Comparison of ENCODE assay signal across 1 cellular context in the genomic region with DNA sequence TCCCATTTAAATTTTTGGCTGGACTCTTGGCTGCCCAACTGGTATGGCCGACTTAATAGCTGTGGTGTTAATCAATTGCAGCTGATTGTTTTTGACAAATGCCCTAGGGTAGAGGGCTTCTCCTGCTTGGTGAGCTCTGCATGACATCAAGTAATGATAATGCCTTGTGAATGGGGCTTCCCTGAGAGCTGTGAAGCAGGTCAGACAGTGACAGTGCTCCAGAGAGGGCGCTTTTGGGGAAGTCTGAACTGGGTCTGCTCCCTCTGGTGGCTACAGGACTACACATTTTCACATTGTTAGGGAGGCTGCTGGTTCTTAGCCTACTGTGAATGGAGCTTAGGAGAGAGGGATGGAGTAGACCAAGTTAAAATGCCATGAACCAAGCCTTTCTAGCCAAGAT.
TF ChIP-seq lines count a peak whose summit lies in the region.

No MANE protein-coding gene starts in this region.

TF ChIP-seq in HepG2, 621 proteins besides CTCF, POLR2A, EP300 and RAD21 (continued from another document):
- TF ChIP-seq ZNF142 (CRISPR knock-in tag; IDR thresholded peaks at IDR 0.05) (peak; percentile 99), JUN (CRISPR knock-in tag; IDR thresholded peaks at IDR 0.05) (no peak), XRCC5 (optimal IDR thresholded peaks at IDR 0.05; ENCODE audit: low read length) (peak; percentile 77), STAG1 (CRISPR knock-in tag; IDR thresholded peaks at IDR 0.05) (peak; percentile 44), ZFP36 (IDR thresholded peaks at IDR 0.05; ENCODE audit: borderline replicate concordance, low read depth, low read length, partially characterized antibody) (no peak)
- TF ChIP-seq, protein P1, sequence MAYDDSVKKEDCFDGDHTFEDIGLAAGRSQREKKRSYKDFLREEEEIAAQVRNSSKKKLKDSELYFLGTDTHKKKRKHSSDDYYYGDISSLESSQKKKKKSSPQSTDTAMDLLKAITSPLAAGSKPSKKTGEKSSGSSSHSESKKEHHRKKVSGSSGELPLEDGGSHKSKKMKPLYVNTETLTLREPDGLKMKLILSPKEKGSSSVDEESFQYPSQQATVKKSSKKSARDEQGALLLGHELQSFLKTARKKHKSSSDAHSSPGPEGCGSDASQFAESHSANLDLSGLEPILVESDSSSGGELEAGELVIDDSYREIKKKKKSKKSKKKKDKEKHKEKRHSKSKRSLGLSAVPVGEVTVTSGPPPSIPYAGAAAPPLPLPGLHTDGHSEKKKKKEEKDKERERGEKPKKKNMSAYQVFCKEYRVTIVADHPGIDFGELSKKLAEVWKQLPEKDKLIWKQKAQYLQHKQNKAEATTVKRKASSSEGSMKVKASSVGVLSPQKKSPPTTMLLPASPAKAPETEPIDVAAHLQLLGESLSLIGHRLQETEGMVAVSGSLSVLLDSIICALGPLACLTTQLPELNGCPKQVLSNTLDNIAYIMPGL (CRISPR knock-in tag; IDR thresholded peaks at IDR 0.05; ENCODE audit: borderline replicate concordance in 1 of 2, low read depth in 1 of 2): peak in 1 of 2 experiments; percentile 32; a peak in 1 of 4 replicates
- TF ChIP-seq, protein P2, sequence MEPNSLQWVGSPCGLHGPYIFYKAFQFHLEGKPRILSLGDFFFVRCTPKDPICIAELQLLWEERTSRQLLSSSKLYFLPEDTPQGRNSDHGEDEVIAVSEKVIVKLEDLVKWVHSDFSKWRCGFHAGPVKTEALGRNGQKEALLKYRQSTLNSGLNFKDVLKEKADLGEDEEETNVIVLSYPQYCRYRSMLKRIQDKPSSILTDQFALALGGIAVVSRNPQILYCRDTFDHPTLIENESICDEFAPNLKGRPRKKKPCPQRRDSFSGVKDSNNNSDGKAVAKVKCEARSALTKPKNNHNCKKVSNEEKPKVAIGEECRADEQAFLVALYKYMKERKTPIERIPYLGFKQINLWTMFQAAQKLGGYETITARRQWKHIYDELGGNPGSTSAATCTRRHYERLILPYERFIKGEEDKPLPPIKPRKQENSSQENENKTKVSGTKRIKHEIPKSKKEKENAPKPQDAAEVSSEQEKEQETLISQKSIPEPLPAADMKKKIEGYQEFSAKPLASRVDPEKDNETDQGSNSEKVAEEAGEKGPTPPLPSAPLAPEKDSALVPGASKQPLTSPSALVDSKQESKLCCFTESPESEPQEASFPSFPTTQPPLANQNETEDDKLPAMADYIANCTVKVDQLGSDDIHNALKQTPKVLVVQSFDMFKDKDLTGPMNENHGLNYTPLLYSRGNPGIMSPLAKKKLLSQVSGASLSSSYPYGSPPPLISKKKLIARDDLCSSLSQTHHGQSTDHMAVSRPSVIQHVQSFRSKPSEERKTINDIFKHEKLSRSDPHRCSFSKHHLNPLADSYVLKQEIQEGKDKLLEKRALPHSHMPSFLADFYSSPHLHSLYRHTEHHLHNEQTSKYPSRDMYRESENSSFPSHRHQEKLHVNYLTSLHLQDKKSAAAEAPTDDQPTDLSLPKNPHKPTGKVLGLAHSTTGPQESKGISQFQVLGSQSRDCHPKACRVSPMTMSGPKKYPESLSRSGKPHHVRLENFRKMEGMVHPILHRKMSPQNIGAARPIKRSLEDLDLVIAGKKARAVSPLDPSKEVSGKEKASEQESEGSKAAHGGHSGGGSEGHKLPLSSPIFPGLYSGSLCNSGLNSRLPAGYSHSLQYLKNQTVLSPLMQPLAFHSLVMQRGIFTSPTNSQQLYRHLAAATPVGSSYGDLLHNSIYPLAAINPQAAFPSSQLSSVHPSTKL (CRISPR knock-in tag; IDR thresholded peaks at IDR 0.05): no peak
